ENCODE assay signal across 8 cellular contexts in genomic region chr5:173055722-173055982, GRCh38.
A peak's percentile ranks its signal among the peaks of the same experiment; 100 is the strongest.
DNase-seq lines count a peak whose midpoint lies in the region; ATAC-seq and TF ChIP-seq lines count a peak whose summit lies in the region.

No MANE protein-coding gene starts in this region.

- H3K4me1 Mint-ChIP-seq in stimulated activated effector memory CD8-positive, alpha-beta T cell treated with anti-CD3 and anti-CD28 coated beads, Interleukin-12 subunit alpha, Interleukin-12 subunit beta, amount 100 ng/mL, for 72 hours: peaks cover 15% of the 10 kb centered on the region

- CTCF ChIA-PET in AG04449 (lab: Yijun Ruan, JAX): no interaction called here

- no peaks in the 10 kb centered on the region for H3K9me3 Mint-ChIP-seq in stimulated activated effector memory CD8-positive, alpha-beta T cell treated with anti-CD3 and anti-CD28 coated beads, Interleukin-12 subunit alpha, Interleukin-12 subunit beta, amount 100 ng/mL, for 72 hours

- DNase-seq in AG04449 (ENCODE audit: low read depth, low spot score) (no peak), SW480 (ENCODE audit: low spot score) (peak; percentile 28), foreskin fibroblast (no peak), GM03348 (ENCODE audit: low spot score) (no peak), NCI-H2107 (lab: John Stamatoyannopoulos, UW) (no peak)
- no peak for DNase-seq in stimulated activated effector memory CD8-positive, alpha-beta T cell treated with anti-CD3 and anti-CD28 coated beads, Interleukin-12 subunit alpha, Interleukin-12 subunit beta, amount 100 ng/mL, for 72 hours (ENCODE audit: low spot score in 2 of 2)

- H3K36me3 Mint-ChIP-seq in stimulated activated effector memory CD8-positive, alpha-beta T cell treated with anti-CD3 and anti-CD28 coated beads, Interleukin-12 subunit alpha, Interleukin-12 subunit beta, amount 100 ng/mL, for 72 hours: peaks cover 21% of the 10 kb centered on the region

- POLR2A ChIA-PET in AG04449 (lab: Yijun Ruan, JAX): no interaction called here

- ATAC-seq in GM21423 (IDR thresholded peaks at IDR 0.05; ENCODE audit: unreplicated experiment): peak; percentile 0
- ATAC-seq in stimulated activated effector memory CD8-positive, alpha-beta T cell treated with anti-CD3 and anti-CD28 coated beads, Interleukin-12 subunit alpha, Interleukin-12 subunit beta, amount 100 ng/mL, for 72 hours: no peak
- ATAC-seq in HG03378 (IDR thresholded peaks at IDR 0.05; ENCODE audit: unreplicated experiment): no peak

- H3K4me3 ChIP-seq in AG04449 (ENCODE audit: low read depth, low read length) (peak overlapping the region; percentile 72), foreskin fibroblast (ENCODE audit: low read depth in 1 of 2, low read length in 2 of 2) (peak overlapping the region; percentile 92 to 93)

- TF ChIP-seq CTCF in AG04449 (IDR thresholded peaks at IDR 0.05; ENCODE audit: insufficient read depth, low read length, missing control alignments): no peak
- TF ChIP-seq CTCF in foreskin fibroblast (IDR thresholded peaks at IDR 0.05; ENCODE audit: low read depth, low read length): no peak

- H3K27ac Mint-ChIP-seq in stimulated activated effector memory CD8-positive, alpha-beta T cell treated with anti-CD3 and anti-CD28 coated beads, Interleukin-12 subunit alpha, Interleukin-12 subunit beta, amount 100 ng/mL, for 72 hours: peak overlapping the region; percentile 84

- peak overlapping the region; percentile 83 for H3K4me3 Mint-ChIP-seq in stimulated activated effector memory CD8-positive, alpha-beta T cell treated with anti-CD3 and anti-CD28 coated beads, Interleukin-12 subunit alpha, Interleukin-12 subunit beta, amount 100 ng/mL, for 72 hours
